13 cellular contexts compared by ENCODE assay signal in genomic region chr4:129248621-129249020, GRCh38.
DNase-seq lines count a peak whose midpoint lies in the region; ATAC-seq and TF ChIP-seq lines count a peak whose summit lies in the region.
"Had no signal": no experiment of that assay in that cellular context is flagged by ENCODE, and none has a peak within 500 bp of the region (broad histone marks: within the 10 kb centered on the region; RNA-seq: fewer than 3 reads in every experiment).

No MANE protein-coding gene starts in this region.

- no peaks in the 10 kb centered on the region for H3K36me3 ChIP-seq in mucosa of descending colon (ENCODE audit: low read depth)
- H3K36me3 ChIP-seq: BLaER1 treated with 17β-estradiol and CSF1 and Interleukin-3, amounts not matched to agents 10 nM and 100 nM had no signal

- no peaks in the 10 kb centered on the region for H3K27me3 Mint-ChIP-seq in activated T-helper 2 cell treated with anti-CD3 and anti-CD28 coated beads, Interferon-gamma antibody, Interleukin-2, Interleukin-4, amounts not matched to agents 10 μg/mL and 5 μg/mL and 100 μg/mL, durations not matched to agents 14 hours and 24 hours and 36 hours (ENCODE audit: low read depth)
- H3K27me3 Mint-ChIP-seq: CD4-positive, CD25-positive, alpha-beta regulatory T cell had no signal

- in situ Hi-C loops in KBM-7 (cut with MboI; ENCODE audit: low pct_unique_long_range_greater_than_20kb, low sequenced_read_pairs): no loop called here

- intact Hi-C loops in mucosa of descending colon (cut with DNase I, micrococcal nuclease): no loop called here
- intact Hi-C loops in activated T-helper 2 cell treated with anti-CD3 and anti-CD28 coated beads, Interferon-gamma antibody, Interleukin-2, Interleukin-4, amounts not matched to agents 10 μg/mL and 5 μg/mL and 100 μg/mL, durations not matched to agents 14 hours and 24 hours and 36 hours (cut with micrococcal nuclease): no loop called here

- no peaks in the 10 kb centered on the region for H3K36me3 Mint-ChIP-seq in activated T-helper 2 cell treated with anti-CD3 and anti-CD28 coated beads, Interferon-gamma antibody, Interleukin-2, Interleukin-4, amounts not matched to agents 10 μg/mL and 5 μg/mL and 100 μg/mL, durations not matched to agents 14 hours and 24 hours and 36 hours (ENCODE audit: low read depth)
- H3K36me3 Mint-ChIP-seq: CD4-positive, CD25-positive, alpha-beta regulatory T cell had no signal

- H3K4me3 ChIP-seq in mucosa of descending colon: no peak overlapping the region
- H3K4me3 ChIP-seq: BLaER1 treated with 17β-estradiol and CSF1 and Interleukin-3, amounts not matched to agents 10 nM and 100 nM had no signal

- H3K4me1 ChIP-seq in mucosa of descending colon (ENCODE audit: low read depth): no peaks in the 10 kb centered on the region

- ATAC-seq in mucosa of descending colon: peak; percentile 49
- ATAC-seq: HepG2 had no signal

- no peaks in the 10 kb centered on the region for H3K9me3 Mint-ChIP-seq in activated T-helper 2 cell treated with anti-CD3 and anti-CD28 coated beads, Interferon-gamma antibody, Interleukin-2, Interleukin-4, amounts not matched to agents 10 μg/mL and 5 μg/mL and 100 μg/mL, durations not matched to agents 14 hours and 24 hours and 36 hours

- H3K4me1 Mint-ChIP-seq in activated T-helper 2 cell treated with anti-CD3 and anti-CD28 coated beads, Interferon-gamma antibody, Interleukin-2, Interleukin-4, amounts not matched to agents 10 μg/mL and 5 μg/mL and 100 μg/mL, durations not matched to agents 14 hours and 24 hours and 36 hours (ENCODE audit: low read depth): no peaks in the 10 kb centered on the region
- H3K4me1 Mint-ChIP-seq: CD4-positive, CD25-positive, alpha-beta regulatory T cell had no signal

- H3K4me3 Mint-ChIP-seq in activated T-helper 2 cell treated with anti-CD3 and anti-CD28 coated beads, Interferon-gamma antibody, Interleukin-2, Interleukin-4, amounts not matched to agents 10 μg/mL and 5 μg/mL and 100 μg/mL, durations not matched to agents 14 hours and 24 hours and 36 hours (ENCODE audit: low read depth): no peak overlapping the region
- H3K4me3 Mint-ChIP-seq: CD4-positive, CD25-positive, alpha-beta regulatory T cell had no signal

- no peak for TF ChIP-seq CTCF in mucosa of descending colon (IDR thresholded peaks at IDR 0.05)

- DNase-seq in NCI-H2171 treated with DMSO at 0.1 percent for 48 hours (lab: John Stamatoyannopoulos, UW) (peak; percentile 9), NCI-H2171 (lab: John Stamatoyannopoulos, UW) (no peak), NCI-H69 (lab: John Stamatoyannopoulos, UW) (peak; percentile 49), mucosa of descending colon (no peak), KBM-7 (no peak)
- DNase-seq in activated effector memory CD4-positive, alpha-beta T cell treated with Interleukin-2 at 50 U/mL for 16 hours: no peak
- DNase-seq in activated T-helper 2 cell treated with anti-CD3 and anti-CD28 coated beads, Interferon-gamma antibody, Interleukin-2, Interleukin-4, amounts not matched to agents 10 μg/mL and 5 μg/mL and 100 μg/mL, durations not matched to agents 14 hours and 24 hours and 36 hours (ENCODE audit: low spot score): no peak
- DNase-seq: 8988T; CD4-positive, CD25-positive, alpha-beta regulatory T cell; DMS53; HCEC 1CT had no signal

- no peak overlapping the region for H3K27ac Mint-ChIP-seq in activated T-helper 2 cell treated with anti-CD3 and anti-CD28 coated beads, Interferon-gamma antibody, Interleukin-2, Interleukin-4, amounts not matched to agents 10 μg/mL and 5 μg/mL and 100 μg/mL, durations not matched to agents 14 hours and 24 hours and 36 hours
- H3K27ac Mint-ChIP-seq: CD4-positive, CD25-positive, alpha-beta regulatory T cell had no signal

- no peaks in the 10 kb centered on the region for H3K9me3 ChIP-seq in mucosa of descending colon

Comparison
In these comparisons a context has a peak if more than half of its experiments do, and no peak if none do; other contexts are left out.
1. DNase-seq: peak in NCI-H2171 treated with DMSO at 0.1 percent for 48 hours (single experiment) and NCI-H69 (single experiment); none in NCI-H2171 (single experiment), mucosa of descending colon (0 of 3), activated effector memory CD4-positive, alpha-beta T cell treated with Interleukin-2 at 50 U/mL for 16 hours (single experiment), KBM-7 (single experiment) and activated T-helper 2 cell treated with anti-CD3 and anti-CD28 coated beads, Interferon-gamma antibody, Interleukin-2, Interleukin-4, amounts not matched to agents 10 μg/mL and 5 μg/mL and 100 μg/mL, durations not matched to agents 14 hours and 24 hours and 36 hours (single experiment).